ENCODE assay signal across 24 cellular contexts in the genomic region with DNA sequence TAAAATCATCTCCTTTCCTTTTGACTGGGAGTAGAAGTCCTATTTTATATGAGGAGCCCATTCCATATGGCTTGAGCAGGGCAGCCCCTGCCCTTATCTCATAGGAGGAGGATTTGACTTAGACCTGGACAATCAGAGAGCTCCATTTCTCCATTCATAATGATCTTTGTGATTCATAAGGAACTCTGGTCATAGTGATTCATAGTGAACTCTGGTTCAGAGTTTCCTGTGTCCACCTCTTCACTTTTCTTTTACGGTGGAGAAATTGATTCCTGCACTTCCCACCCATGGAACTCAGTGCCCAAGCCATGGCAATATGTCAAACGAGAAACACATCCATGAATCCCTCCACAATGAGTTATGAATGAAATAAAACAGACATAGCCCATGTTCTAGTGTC. TPM values are rescaled to one million over a fixed set of nuclear protein-coding genes. Genes with fewer than 3 reads are reported as not detected.
DNase-seq lines count a peak whose midpoint lies in the region; ATAC-seq, FAIRE-seq and TF ChIP-seq lines count a peak whose summit lies in the region.
"Had no signal": no experiment of that assay in that cellular context is flagged by ENCODE, and none has a peak within 500 bp of the region (broad histone marks: within the 10 kb centered on the region; RNA-seq: fewer than 3 reads in every experiment).

No MANE protein-coding gene starts in this region.

- no peaks in the 10 kb centered on the region for H3K9me3 Mint-ChIP-seq in activated CD4-positive, alpha-beta T cell treated with anti-CD3 and anti-CD28 coated beads, Interleukin-2, amount 10 ng/mL, durations not matched to agents 24 days and 14 days
- no peaks in the 10 kb centered on the region for H3K9me3 Mint-ChIP-seq in stimulated activated effector memory CD8-positive, alpha-beta T cell treated with anti-CD3 and anti-CD28 coated beads, Interleukin-12 subunit alpha, Interleukin-12 subunit beta, amount 100 ng/mL, for 72 hours
- H3K9me3 Mint-ChIP-seq: activated naive CD4-positive, alpha-beta T cell treated with anti-CD3 and anti-CD28 coated beads, Interleukin-2, amount 50 U/mL, for 24 hours had no signal

- peak; percentile 29 for DNase-seq in activated CD4-positive, alpha-beta T cell treated with anti-CD3 and anti-CD28 coated beads, Interleukin-2, amount 10 ng/mL, durations not matched to agents 24 days and 14 days
- DNase-seq in activated CD4-positive, alpha-beta T cell treated with anti-CD3 and anti-CD28 coated beads, Interleukin-2, amount 50 U/mL, for 4 hours, result no peak
- peak; percentile 74 for DNase-seq in HT1080 (ENCODE audit: low read depth)
- DNase-seq in bronchial epithelial cell (ENCODE audit: low read depth), result peak; percentile 72
- DNase-seq in stimulated activated effector memory CD8-positive, alpha-beta T cell treated with anti-CD3 and anti-CD28 coated beads, Interleukin-12 subunit alpha, Interleukin-12 subunit beta, amount 100 ng/mL, for 72 hours (ENCODE audit: low spot score in 2 of 2), result no peak
- no peak for DNase-seq in NCI-H82 (lab: John Stamatoyannopoulos, UW)
- DNase-seq: activated CD4-positive, alpha-beta T cell treated with anti-CD3 and anti-CD28 coated beads for 4 hours; C1 segment of cervical spinal cord; effector CD4-positive, alpha-beta T cell; mucosa of descending colon; NCI-H1930; NCI-H524; nucleus accumbens; stimulated activated CD4-positive, alpha-beta T cell treated with anti-CD3 and anti-CD28 coated beads, Interleukin-4, amount 100 ng/mL, for 24 hours; stimulated activated CD8-positive, alpha-beta memory T cell treated with anti-CD3 and anti-CD28 coated beads, Interleukin-4, amount 100 ng/mL, for 48 hours had no signal

- ATAC-seq in stimulated activated effector memory CD8-positive, alpha-beta T cell treated with anti-CD3 and anti-CD28 coated beads, Interleukin-12 subunit alpha, Interleukin-12 subunit beta, amount 100 ng/mL, for 72 hours, result peak; percentile 54
- ATAC-seq in GM18867 (IDR thresholded peaks at IDR 0.05; ENCODE audit: unreplicated experiment) (no peak), GM18519 (IDR thresholded peaks at IDR 0.05; ENCODE audit: low FRiP score, unreplicated experiment) (no peak)
- ATAC-seq: left lobe of liver, mucosa of descending colon, sciatic nerve had no signal

- no peak overlapping the region for H3K4me3 Mint-ChIP-seq in activated CD4-positive, alpha-beta T cell treated with anti-CD3 and anti-CD28 coated beads, Interleukin-2, amount 10 ng/mL, durations not matched to agents 24 days and 14 days
- H3K4me3 Mint-ChIP-seq in stimulated activated effector memory CD8-positive, alpha-beta T cell treated with anti-CD3 and anti-CD28 coated beads, Interleukin-12 subunit alpha, Interleukin-12 subunit beta, amount 100 ng/mL, for 72 hours, result no peak overlapping the region
- H3K4me3 Mint-ChIP-seq: activated naive CD4-positive, alpha-beta T cell treated with anti-CD3 and anti-CD28 coated beads, Interleukin-2, amount 50 U/mL, for 24 hours had no signal

- H3K27me3 Mint-ChIP-seq in activated CD4-positive, alpha-beta T cell treated with anti-CD3 and anti-CD28 coated beads, Interleukin-2, amount 10 ng/mL, durations not matched to agents 24 days and 14 days, result peaks cover 6% of the 10 kb centered on the region

- H3K4me3 ChIP-seq in bronchial epithelial cell (ENCODE audit: low read depth, low read length), result no peak overlapping the region
- H3K4me3 ChIP-seq: cardiac muscle cell, mucosa of descending colon, thyroid gland had no signal

- H3K27me3 ChIP-seq in bronchial epithelial cell (ENCODE audit: control insufficient read depth, insufficient read depth, low read length), result no peaks in the 10 kb centered on the region
- H3K27me3 ChIP-seq: thyroid gland had no signal

- FAIRE-seq in bronchial epithelial cell (lab: Jason Lieb, UNC), result no peak
- FAIRE-seq: HTR-8/SVneo had no signal

- no peak for TF ChIP-seq CTCF in bronchial epithelial cell (IDR thresholded peaks at IDR 0.05; ENCODE audit: insufficient read depth, low read length, severe bottlenecking)

- intact Hi-C loops in activated CD4-positive, alpha-beta T cell treated with anti-CD3 and anti-CD28 coated beads, Interleukin-2, amount 10 ng/mL, durations not matched to agents 24 days and 14 days (cut with micrococcal nuclease), result no loop called here

- H3K36me3 ChIP-seq in bronchial epithelial cell (ENCODE audit: control insufficient read depth, insufficient read depth, low read length), result no peaks in the 10 kb centered on the region
- H3K36me3 ChIP-seq: cardiac muscle cell, thyroid gland had no signal

- H3K27ac Mint-ChIP-seq in activated CD4-positive, alpha-beta T cell treated with anti-CD3 and anti-CD28 coated beads, Interleukin-2, amount 10 ng/mL, durations not matched to agents 24 days and 14 days, result no peak overlapping the region
- H3K27ac Mint-ChIP-seq in stimulated activated effector memory CD8-positive, alpha-beta T cell treated with anti-CD3 and anti-CD28 coated beads, Interleukin-12 subunit alpha, Interleukin-12 subunit beta, amount 100 ng/mL, for 72 hours, result no peak overlapping the region
- H3K27ac Mint-ChIP-seq: activated naive CD4-positive, alpha-beta T cell treated with anti-CD3 and anti-CD28 coated beads, Interleukin-2, amount 50 U/mL, for 24 hours had no signal

- H3K4me1 Mint-ChIP-seq in activated CD4-positive, alpha-beta T cell treated with anti-CD3 and anti-CD28 coated beads, Interleukin-2, amount 10 ng/mL, durations not matched to agents 24 days and 14 days, result no peaks in the 10 kb centered on the region
- peaks cover 12% of the 10 kb centered on the region for H3K4me1 Mint-ChIP-seq in stimulated activated effector memory CD8-positive, alpha-beta T cell treated with anti-CD3 and anti-CD28 coated beads, Interleukin-12 subunit alpha, Interleukin-12 subunit beta, amount 100 ng/mL, for 72 hours
- H3K4me1 Mint-ChIP-seq: activated naive CD4-positive, alpha-beta T cell treated with anti-CD3 and anti-CD28 coated beads, Interleukin-2, amount 50 U/mL, for 24 hours had no signal

- no peaks in the 10 kb centered on the region for H3K36me3 Mint-ChIP-seq in activated CD4-positive, alpha-beta T cell treated with anti-CD3 and anti-CD28 coated beads, Interleukin-2, amount 10 ng/mL, durations not matched to agents 24 days and 14 days (ENCODE audit: low read depth)
- no peaks in the 10 kb centered on the region for H3K36me3 Mint-ChIP-seq in stimulated activated effector memory CD8-positive, alpha-beta T cell treated with anti-CD3 and anti-CD28 coated beads, Interleukin-12 subunit alpha, Interleukin-12 subunit beta, amount 100 ng/mL, for 72 hours
- H3K36me3 Mint-ChIP-seq: activated naive CD4-positive, alpha-beta T cell treated with anti-CD3 and anti-CD28 coated beads, Interleukin-2, amount 50 U/mL, for 24 hours had no signal

RNA-seq across cellular contexts. Expression of gene MYO3B, which starts 12.8 kb away (rescaled TPM):
- total RNA-seq in activated CD4-positive, alpha-beta T cell treated with anti-CD3 and anti-CD28 coated beads, Interleukin-2, amount 10 ng/mL, durations not matched to agents 24 days and 14 days, result 0.95 and 1.5 TPM in 2 replicates
- not detected in 2 replicates for total RNA-seq in HT1080 (2014; rRNA removed; shearing (Covaris generic))
- 0.05 TPM in 1 of 2 replicates, not detected in the other for polyA plus RNA-seq in HT1080 (2015; cell fraction: cytosol; rRNA removed)
- not detected in 2 replicates for polyA plus RNA-seq in HT1080 (2015; cell fraction: nucleus; rRNA removed)
- total RNA-seq in bronchial epithelial cell, result under 0.01 and 0.77 TPM in 2 replicates
- total RNA-seq: cardiac muscle cell, left lobe of liver, OCI-LY7 had no signal
- polyA plus RNA-seq: cardiac muscle cell had no signal

Comparison
In these comparisons a context has a peak if more than half of its experiments do, and no peak if none do; other contexts are left out.
1. DNase-seq: peak in activated CD4-positive, alpha-beta T cell treated with anti-CD3 and anti-CD28 coated beads, Interleukin-2, amount 10 ng/mL, durations not matched to agents 24 days and 14 days (single experiment), HT1080 (single experiment) and bronchial epithelial cell (single experiment); none in activated CD4-positive, alpha-beta T cell treated with anti-CD3 and anti-CD28 coated beads, Interleukin-2, amount 50 U/mL, for 4 hours (0 of 2), stimulated activated effector memory CD8-positive, alpha-beta T cell treated with anti-CD3 and anti-CD28 coated beads, Interleukin-12 subunit alpha, Interleukin-12 subunit beta, amount 100 ng/mL, for 72 hours (0 of 2) and NCI-H82 (single experiment).